27 cellular contexts compared by ENCODE assay signal in the genomic region with DNA sequence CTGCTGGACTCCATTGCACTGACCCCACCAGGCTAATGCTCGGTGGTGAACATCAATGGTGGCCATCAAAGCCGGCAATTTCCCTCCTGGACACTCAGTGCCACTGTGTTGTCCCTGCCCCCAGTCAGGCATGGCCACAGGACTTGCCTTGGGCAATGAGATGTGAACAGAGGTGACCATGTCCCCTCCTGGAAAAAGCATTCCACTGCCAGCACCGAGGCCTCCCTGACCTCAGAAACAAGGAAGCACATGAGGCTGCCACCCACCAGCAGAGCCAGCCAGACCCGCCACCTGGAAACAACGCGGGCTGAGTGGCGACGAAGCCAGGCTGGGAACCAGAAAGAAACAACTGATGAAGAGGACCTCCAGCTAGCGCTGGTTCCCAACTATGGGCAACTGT. TPM values are rescaled to one million over a fixed set of nuclear protein-coding genes. Genes with fewer than 3 reads are reported as not detected.
DNase-seq lines count a peak whose midpoint lies in the region; ATAC-seq and TF ChIP-seq lines count a peak whose summit lies in the region.
"Had no signal": no experiment of that assay in that cellular context is flagged by ENCODE, and none has a peak within 500 bp of the region (broad histone marks: within the 10 kb centered on the region; RNA-seq: fewer than 3 reads in every experiment).

No MANE protein-coding gene starts in this region.

- peak overlapping the region; percentile 75 for H3K27ac Mint-ChIP-seq in CD8-positive, alpha-beta T cell
- peak overlapping the region; percentile 81 for H3K27ac Mint-ChIP-seq in endodermal cell
- H3K27ac Mint-ChIP-seq in stimulated activated memory B cell treated with anti-CD40 and anti-IgM and Interleukin-4, amounts not matched to agents 10 μg/mL and 1 μg/mL and 100 μg/mL, for 72 hours = peak overlapping the region; percentile 63
- H3K27ac Mint-ChIP-seq: activated B cell treated with CpG ODN at 0.5 μM for 24 hours, progenitor cell of endocrine pancreas had no signal

- no peak for TF ChIP-seq CTCF in heart left ventricle (IDR thresholded peaks at IDR 0.05)
- TF ChIP-seq CTCF in CD8-positive, alpha-beta T cell (IDR thresholded peaks at IDR 0.05) = no peak
- no peak for TF ChIP-seq CTCF in endodermal cell (conservative IDR thresholded peaks at IDR 0.05)
- no peak for TF ChIP-seq CTCF in BE2C (IDR thresholded peaks at IDR 0.05; ENCODE audit: low read depth, low read length)

- no peaks in the 10 kb centered on the region for H3K36me3 Mint-ChIP-seq in CD8-positive, alpha-beta T cell
- peaks cover 5% of the 10 kb centered on the region for H3K36me3 Mint-ChIP-seq in endodermal cell (ENCODE audit: low read depth)
- peaks cover 36% of the 10 kb centered on the region for H3K36me3 Mint-ChIP-seq in stimulated activated memory B cell treated with anti-CD40 and anti-IgM and Interleukin-4, amounts not matched to agents 10 μg/mL and 1 μg/mL and 100 μg/mL, for 72 hours
- H3K36me3 Mint-ChIP-seq: neural progenitor cell had no signal

- peak in 3 of 4 donors; percentile 16 to 64 (median 40) for ATAC-seq in heart left ventricle
- no peak for ATAC-seq in CD8-positive, alpha-beta T cell
- no peak for ATAC-seq in stimulated activated memory B cell treated with anti-CD40 and anti-IgM and Interleukin-4, amounts not matched to agents 10 μg/mL and 1 μg/mL and 100 μg/mL, for 72 hours
- ATAC-seq: PC-3; stimulated activated naive CD8-positive, alpha-beta T cell treated with anti-CD3 and anti-CD28 coated beads, Interleukin-15, amount 100 ng/mL, for 72 hours had no signal

- peaks cover 0 to 72% (median 42%) of the 10 kb centered on the region in 12 donors for H3K4me1 ChIP-seq in heart left ventricle
- peaks cover 59% of the 10 kb centered on the region for H3K4me1 ChIP-seq in CD8-positive, alpha-beta T cell (ENCODE audit: insufficient read depth, low read length)
- H3K4me1 ChIP-seq in endodermal cell (ENCODE audit: control insufficient read depth, insufficient read depth, low read length) = peaks cover 10% of the 10 kb centered on the region
- H3K4me1 ChIP-seq in BE2C = no peaks in the 10 kb centered on the region

- H3K9ac ChIP-seq in endodermal cell (ENCODE audit: extremely low read depth, low read length, poor library complexity, severe bottlenecking) = no peak overlapping the region
- H3K9ac ChIP-seq: neural progenitor cell had no signal

- H3K36me3 ChIP-seq in heart left ventricle (no peaks in the 10 kb centered on the region), endodermal cell (ENCODE audit: control insufficient read depth, insufficient read depth, low read length) (no peaks in the 10 kb centered on the region), BE2C (no peaks in the 10 kb centered on the region)
- H3K36me3 ChIP-seq in CD8-positive, alpha-beta T cell (ENCODE audit: insufficient read depth, low read length) = no peaks in the 10 kb centered on the region
- H3K36me3 ChIP-seq: neural progenitor cell, tibial nerve had no signal

- H3K27ac ChIP-seq in heart left ventricle (peak overlapping the region in 2 of 12 donors; percentile 61 to 82), endodermal cell (ENCODE audit: low read depth, low read length) (no peak overlapping the region)
- no peak overlapping the region for H3K27ac ChIP-seq in CD8-positive, alpha-beta T cell (ENCODE audit: low read depth, low read length)
- H3K27ac ChIP-seq: neural progenitor cell had no signal

- H3K27me3 Mint-ChIP-seq in CD8-positive, alpha-beta T cell (ENCODE audit: low read depth) = no peaks in the 10 kb centered on the region
- no peaks in the 10 kb centered on the region for H3K27me3 Mint-ChIP-seq in endodermal cell (ENCODE audit: insufficient read depth)
- no peaks in the 10 kb centered on the region for H3K27me3 Mint-ChIP-seq in stimulated activated memory B cell treated with anti-CD40 and anti-IgM and Interleukin-4, amounts not matched to agents 10 μg/mL and 1 μg/mL and 100 μg/mL, for 72 hours
- H3K27me3 Mint-ChIP-seq: activated B cell treated with CpG ODN at 0.5 μM for 24 hours; progenitor cell of endocrine pancreas; stimulated activated naive CD8-positive, alpha-beta T cell treated with anti-CD3 and anti-CD28 coated beads, Interleukin-15, amount 100 ng/mL, for 72 hours had no signal

- 81 to 95% (median 84%) methylated on average over 6 to 9 of the region's 9 CpGs for WGBS in heart left ventricle, 4 donors
- 96 to 98% methylated on average over 5 to 9 of the region's 9 CpGs for WGBS in endodermal cell (ENCODE audit: insufficient coverage in 1 of 2, insufficient read length in 1 of 2), 2 experiments

- DNase-seq in heart left ventricle (peak in 1 of 5 donors; percentile 71), cardiac septum (ENCODE audit: low spot score) (no peak), endodermal cell (no peak), hippocampal formation (lab: John Stamatoyannopoulos, UW) (no peak), BE2C (no peak), GM19240 (ENCODE audit: insufficient read length, low spot score) (no peak)
- no peak for DNase-seq in CD8-positive, alpha-beta T cell
- DNase-seq: activated B cell treated with CpG ODN at 0.5 μM for 24 hours; activated CD4-positive, alpha-beta T cell treated with anti-CD3 and anti-CD28 coated beads, Interleukin-2, amount 50 U/mL, for 4 hours; cerebellar nuclear complex; DND-41; glutamatergic neuron; KBM-7; kidney glomerular epithelial cell; mammary epithelial cell; NCI-H1105; NCI-H1930; NCI-H524 treated with DMSO at 0.1 percent for 48 hours; PC-3; SHP77 treated with DMSO at 0.1 percent for 48 hours; stimulated activated naive CD8-positive, alpha-beta T cell treated with anti-CD3 and anti-CD28 coated beads, Interleukin-15, amount 100 ng/mL, for 72 hours; SW 1271; T-helper 9 cell had no signal

- H3K27me3 ChIP-seq in heart left ventricle = no peaks in the 10 kb centered on the region
- no peaks in the 10 kb centered on the region for H3K27me3 ChIP-seq in CD8-positive, alpha-beta T cell (ENCODE audit: insufficient read depth, low read length)
- no peaks in the 10 kb centered on the region for H3K27me3 ChIP-seq in endodermal cell (ENCODE audit: control insufficient read depth, insufficient read depth, low read length, poor library complexity, severe bottlenecking)
- H3K27me3 ChIP-seq in BE2C = no peaks in the 10 kb centered on the region
- H3K27me3 ChIP-seq: neural progenitor cell, tibial nerve had no signal

- no peak for TF ChIP-seq POLR2A in heart left ventricle (IDR thresholded peaks at IDR 0.05)

- no peak overlapping the region for H3K4me3 Mint-ChIP-seq in CD8-positive, alpha-beta T cell
- no peak overlapping the region for H3K4me3 Mint-ChIP-seq in endodermal cell
- no peak overlapping the region for H3K4me3 Mint-ChIP-seq in stimulated activated memory B cell treated with anti-CD40 and anti-IgM and Interleukin-4, amounts not matched to agents 10 μg/mL and 1 μg/mL and 100 μg/mL, for 72 hours
- H3K4me3 Mint-ChIP-seq: activated B cell treated with CpG ODN at 0.5 μM for 24 hours, neural progenitor cell had no signal

- intact Hi-C loops in heart left ventricle (cut with DNase I) (no loop called here), cardiac septum (cut with DNase I) (no loop called here)
- intact Hi-C loops in CD8-positive, alpha-beta T cell (cut with DNase I, micrococcal nuclease) = loop anchor here in 1 of 2 experiments (2.0 kb wide), 1 partner anchor 17 kb away; no protein-coding TSS in a partner anchor

- H3K9me3 Mint-ChIP-seq in CD8-positive, alpha-beta T cell = no peaks in the 10 kb centered on the region
- H3K9me3 Mint-ChIP-seq in endodermal cell = peaks cover 3% of the 10 kb centered on the region
- H3K9me3 Mint-ChIP-seq in stimulated activated memory B cell treated with anti-CD40 and anti-IgM and Interleukin-4, amounts not matched to agents 10 μg/mL and 1 μg/mL and 100 μg/mL, for 72 hours = no peaks in the 10 kb centered on the region
- H3K9me3 Mint-ChIP-seq: activated B cell treated with CpG ODN at 0.5 μM for 24 hours had no signal

- peaks cover 66% of the 10 kb centered on the region for H3K4me1 Mint-ChIP-seq in CD8-positive, alpha-beta T cell (ENCODE audit: low read depth)
- peaks cover 15% of the 10 kb centered on the region for H3K4me1 Mint-ChIP-seq in endodermal cell
- H3K4me1 Mint-ChIP-seq in stimulated activated memory B cell treated with anti-CD40 and anti-IgM and Interleukin-4, amounts not matched to agents 10 μg/mL and 1 μg/mL and 100 μg/mL, for 72 hours = peaks cover 82% of the 10 kb centered on the region

- CTCF ChIA-PET in CD8-positive, alpha-beta T cell (lab: Charles Lee) = interaction anchor here (0.8 kb wide), 1 partner anchor 29 kb away, joined by 3 read pairs; no protein-coding TSS in a partner anchor

- POLR2A ChIA-PET in CD8-positive, alpha-beta T cell (lab: Charles Lee) = no interaction called here

- H3K4me3 ChIP-seq in heart left ventricle (no peak overlapping the region), endodermal cell (ENCODE audit: low read length) (no peak overlapping the region), BE2C (ENCODE audit: low read depth, low read length) (no peak overlapping the region)
- no peak overlapping the region for H3K4me3 ChIP-seq in CD8-positive, alpha-beta T cell (ENCODE audit: low read depth, low read length)
- H3K4me3 ChIP-seq: neural progenitor cell, tibial nerve had no signal

- H3K9me3 ChIP-seq in heart left ventricle (peaks cover 0 to 4% (median 0%) of the 10 kb centered on the region in 12 donors), endodermal cell (ENCODE audit: control insufficient read depth, low read length) (peaks cover 6% of the 10 kb centered on the region), BE2C (no peaks in the 10 kb centered on the region)
- H3K9me3 ChIP-seq in CD8-positive, alpha-beta T cell (ENCODE audit: low read length) = no peaks in the 10 kb centered on the region
- H3K9me3 ChIP-seq: tibial nerve had no signal

RNA-seq across cellular contexts. Expression of gene ITPK1, which starts 31.8 kb away (rescaled TPM):
- total RNA-seq in heart left ventricle (100 to 1,000 TPM in 3 of 9 donors, 10 to 100 TPM in 6; 71.7 to 152 (median 91.0) TPM), cardiac septum (77.1 TPM), endodermal cell (10 to 100 TPM; 59.9 to 66.9 TPM)
- 100 to 1,000 TPM in 1 of 2 donors, 10 to 100 TPM in 1; 44.5 to 158 TPM for polyA plus RNA-seq in heart left ventricle
- 10 to 100 TPM; 24.9 to 27.9 TPM for total RNA-seq in CD8-positive, alpha-beta T cell
- 30.1 TPM for polyA plus RNA-seq in endodermal cell (2013, experiment 1 of 2)
- 32.0 TPM for polyA plus RNA-seq in endodermal cell (2013, experiment 2 of 2)
- polyA plus RNA-seq in BE2C (2012; ENCODE audit: insufficient read depth, insufficient read length, low read depth) = 68.1 TPM

Comparison
In these comparisons a context has a peak if more than half of its experiments do, and no peak if none do; other contexts are left out.
1. ATAC-seq: peak in heart left ventricle (3 of 4); none in CD8-positive, alpha-beta T cell (single experiment) and stimulated activated memory B cell treated with anti-CD40 and anti-IgM and Interleukin-4, amounts not matched to agents 10 μg/mL and 1 μg/mL and 100 μg/mL, for 72 hours (single experiment).
2. Peak in every context shown above with its lines, with median percentiles within 50 percentile points of each other: H3K27ac Mint-ChIP-seq.